ENCODE assay signal across 16 cellular contexts in the genomic region with DNA sequence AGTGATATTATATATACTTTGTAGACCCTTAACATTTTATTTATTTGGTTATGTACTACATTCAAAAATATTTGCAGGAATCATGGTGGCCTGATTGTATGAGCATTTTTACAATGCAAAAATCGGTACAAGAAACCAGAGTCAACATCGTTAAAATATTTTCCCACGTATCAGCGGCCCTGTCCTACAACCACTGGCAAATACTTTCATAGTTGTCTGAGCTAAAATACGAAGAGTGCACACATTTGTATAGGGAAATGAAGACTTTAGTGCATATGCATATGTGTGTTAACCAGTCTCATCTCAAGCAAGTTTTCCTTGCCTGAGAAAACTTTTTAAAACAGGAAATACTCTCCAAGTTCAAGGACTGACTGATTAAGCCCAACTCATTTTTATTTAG.
DNase-seq lines count a peak whose midpoint lies in the region; ATAC-seq and TF ChIP-seq lines count a peak whose summit lies in the region.
"Had no signal": no experiment of that assay in that cellular context is flagged by ENCODE, and none has a peak within 500 bp of the region (broad histone marks: within the 10 kb centered on the region; RNA-seq: fewer than 3 reads in every experiment).

No MANE protein-coding gene starts in this region.

- no peaks in the 10 kb centered on the region for H3K27me3 ChIP-seq in brain microvascular endothelial cell (replicated peaks)
- H3K27me3 ChIP-seq: BLaER1 had no signal

- TF ChIP-seq CTCF in brain microvascular endothelial cell (IDR thresholded peaks at IDR 0.05; ENCODE audit: low read depth, low read length, missing control alignments) = no peak

- H3K36me3 ChIP-seq in brain microvascular endothelial cell (replicated peaks) = no peaks in the 10 kb centered on the region
- H3K36me3 ChIP-seq: BLaER1 had no signal

- peak overlapping the region; percentile 1 for H3K27ac ChIP-seq in brain microvascular endothelial cell
- H3K27ac ChIP-seq: BLaER1, HL-60, KMS-11 had no signal

- in situ Hi-C loops in brain microvascular endothelial cell (cut with HindIII; ENCODE audit: low pct_ligation_motif_present, low sequenced_read_pairs) = no loop called here

- DNase-seq in EL = peak; percentile 13
- DNase-seq in NCI-H526 treated with DMSO at 0.1 percent for 48 hours (lab: John Stamatoyannopoulos, UW) = peak; percentile 60
- DNase-seq in brain microvascular endothelial cell = no peak
- no peak for DNase-seq in activated CD8-positive, alpha-beta memory T cell treated with anti-CD3 and anti-CD28 coated beads for 24 hours
- no peak for DNase-seq in NCI-H187 treated with DMSO at 0.1 percent for 48 hours (lab: John Stamatoyannopoulos, UW)
- DNase-seq: ACHN; AML-193; CD4-positive, alpha-beta memory T cell; DMS153; DMS79 treated with DMSO at 0.1 percent for 48 hours; H9 had no signal

- no peak overlapping the region for H3K4me3 ChIP-seq in brain microvascular endothelial cell (ENCODE audit: low read depth, low read length)
- H3K4me3 ChIP-seq: BLaER1 had no signal

- ATAC-seq in HG02981 (IDR thresholded peaks at IDR 0.05; ENCODE audit: unreplicated experiment) (no peak), GM21717 (IDR thresholded peaks at IDR 0.05; ENCODE audit: unreplicated experiment) (no peak)

Comparison
In these comparisons a context has a peak if more than half of its experiments do, and no peak if none do; other contexts are left out.
1. DNase-seq: peak in EL (single experiment) and NCI-H526 treated with DMSO at 0.1 percent for 48 hours (single experiment); none in brain microvascular endothelial cell (single experiment), activated CD8-positive, alpha-beta memory T cell treated with anti-CD3 and anti-CD28 coated beads for 24 hours (single experiment) and NCI-H187 treated with DMSO at 0.1 percent for 48 hours (single experiment).